8 cellular contexts compared by ENCODE assay signal in genomic region chr1:204493145-204493881, GRCh38. TPM values are rescaled to one million over a fixed set of nuclear protein-coding genes. Genes with fewer than 3 reads are reported as not detected.
DNase-seq lines count a peak whose midpoint lies in the region; ATAC-seq and TF ChIP-seq lines count a peak whose summit lies in the region.

No MANE protein-coding gene starts in this region.

- DNase-seq in COLO829 (ENCODE audit: low spot score) (peak; percentile 63), IMR-90 (peak; percentile 33), activated B cell treated with CpG ODN at 0.5 μM for 24 hours (no peak), fibroblast of mammary gland (ENCODE audit: low read depth) (peak; percentile 66), midbrain (lab: John Stamatoyannopoulos, UW) (no peak), dermis blood vessel endothelial cell (no peak)

- peak overlapping the region; percentile 97 for H3K4me3 Mint-ChIP-seq in activated B cell treated with CpG ODN at 0.5 μM for 24 hours
- H3K4me3 Mint-ChIP-seq in nephron = peak overlapping the region; percentile 89 to 95 (median 91)

- no peak overlapping the region; the same call in 1 of the 2 replicates for H2BK20ac ChIP-seq in IMR-90 (ENCODE audit: low read depth, low read length)

- H3K23ac ChIP-seq in IMR-90 (ENCODE audit: low read depth, low read length) = no peak overlapping the region

- dilution Hi-C loops in IMR-90 (cut with HindIII; ENCODE audit: low sequenced_read_pairs, unreplicated experiment) = no loop called here

- 0 out of 2 replicates have a peak overlapping the region, but pooled peaks have one; percentile 9 for H2AK5ac ChIP-seq in IMR-90 (ENCODE audit: low read depth, low read length)

- H3K4me1 ChIP-seq in IMR-90 (ENCODE audit: control insufficient read depth, insufficient read depth, low read length) = peaks cover 3% of the 10 kb centered on the region; the same call in 1 of the 2 replicates

- H3K27ac Mint-ChIP-seq in activated B cell treated with CpG ODN at 0.5 μM for 24 hours = peak overlapping the region; percentile 94
- H3K27ac Mint-ChIP-seq in nephron = peak overlapping the region; percentile 83 to 88 (median 85)

- H2AK9ac ChIP-seq in IMR-90 (replicated peaks; ENCODE audit: low read depth, low read length, poor library complexity) = peak overlapping the region; percentile 22

- CTCF ChIA-PET in IMR-90 (lab: Yijun Ruan, JAX) (interaction anchor here (0.6 to 3.8 kb wide), 6 partner anchors 10 to 314 kb away, joined by 3 to 22 read pairs (median 8); no protein-coding TSS in a partner anchor), activated B cell treated with CpG ODN at 0.5 μM for 24 hours (lab: Charles Lee) (interaction anchor here (1.0 to 19.8 kb wide), 11 partner anchors 8 to 54 kb away, joined by 3 to 1006 read pairs (median 5); partner anchors contain the start of gene MDM4)

- 0 out of 2 replicates have a peak overlapping the region, but pooled peaks have one; percentile 36 for H3K14ac ChIP-seq in IMR-90 (replicated peaks; ENCODE audit: low read depth, low read length)

- H3K79me1 ChIP-seq in IMR-90 (ENCODE audit: low read depth in 1 of 2, low read length in 2 of 2) = peaks cover 0 to 3% of the 10 kb centered on the region in 2 experiments; a peak in 2 of 4 replicates

- H3K4me3 ChIP-seq in IMR-90 (ENCODE audit: insufficient read depth, low read depth, low read length) (peak overlapping the region; percentile 72), fibroblast of mammary gland (ENCODE audit: control insufficient read depth, low read depth, low read length) (peak overlapping the region; percentile 58)

- H3K4me1 Mint-ChIP-seq in activated B cell treated with CpG ODN at 0.5 μM for 24 hours (peaks cover 79% of the 10 kb centered on the region), nephron (peaks cover 34% of the 10 kb centered on the region)

- no peak overlapping the region for H2BK120ac ChIP-seq in IMR-90 (ENCODE audit: low read depth, low read length)

- H3K56ac ChIP-seq in IMR-90 (ENCODE audit: extremely low read depth, insufficient read depth, low read length) = no peak overlapping the region

- H3K36me3 Mint-ChIP-seq in activated B cell treated with CpG ODN at 0.5 μM for 24 hours (ENCODE audit: low read depth) (peaks cover 33% of the 10 kb centered on the region), nephron (ENCODE audit: low read depth) (peaks cover 3% of the 10 kb centered on the region)

- peak overlapping the region; percentile 47 for H3K9ac ChIP-seq in IMR-90 (ENCODE audit: low read depth, low read length)

- H2AFZ ChIP-seq in IMR-90 (replicated peaks; ENCODE audit: low read length, poor library complexity) = peak overlapping the region; percentile 95

- TF ChIP-seq RAD21 in IMR-90 (IDR thresholded peaks at IDR 0.05; ENCODE audit: low read length) = no peak

- peak overlapping the region; percentile 68 for H3K4me2 ChIP-seq in IMR-90 (ENCODE audit: low read depth, low read length)

- H3K36me3 ChIP-seq in IMR-90 (ENCODE audit: control insufficient read depth, insufficient read depth, low read length) = no peaks in the 10 kb centered on the region

- no peaks in the 10 kb centered on the region; the same call in 1 of the 2 replicates for H3K9me1 ChIP-seq in IMR-90 (ENCODE audit: insufficient read depth, low read length)

- H4K20me1 ChIP-seq in IMR-90 (ENCODE audit: insufficient read depth, low read length) = no peaks in the 10 kb centered on the region; the same call in 1 of the 2 replicates

- TF ChIP-seq CTCF in IMR-90 (conservative IDR thresholded peaks at IDR 0.05; ENCODE audit: low read depth, low read length) = no peak
- no peak for TF ChIP-seq CTCF in activated B cell treated with CpG ODN at 0.5 μM for 24 hours (IDR thresholded peaks at IDR 0.05)
- no peak for TF ChIP-seq CTCF in fibroblast of mammary gland (conservative IDR thresholded peaks at IDR 0.05; ENCODE audit: control insufficient read depth, insufficient read depth, low read depth, low read length)
- TF ChIP-seq CTCF in nephron (IDR thresholded peaks at IDR 0.05; ENCODE audit: unreplicated experiment in 3 of 3) = no peak

- TF ChIP-seq POLR2A in IMR-90 (IDR thresholded peaks at IDR 0.05; ENCODE audit: low read depth, low read length) = no peak

- peak overlapping the region in 1 of 2 experiments; percentile 54; a peak in 2 of 4 replicates for H4K8ac ChIP-seq in IMR-90 (ENCODE audit: low read depth in 2 of 2, low read length in 2 of 2)

- H3K9me3 Mint-ChIP-seq in activated B cell treated with CpG ODN at 0.5 μM for 24 hours = no peaks in the 10 kb centered on the region
- no peaks in the 10 kb centered on the region for H3K9me3 Mint-ChIP-seq in nephron

- ATAC-seq in IMR-90 (ENCODE audit: low read depth) (peak; percentile 2), activated B cell treated with CpG ODN at 0.5 μM for 24 hours (ENCODE audit: low read depth) (no peak), HG02884 (IDR thresholded peaks at IDR 0.05; ENCODE audit: unreplicated experiment) (no peak)

- peak overlapping the region; percentile 67 for H3K27ac ChIP-seq in IMR-90 (ENCODE audit: insufficient read depth, low read length)

- intact Hi-C loops in IMR-90 (cut with micrococcal nuclease) = no loop called here
- intact Hi-C loops in activated B cell treated with CpG ODN at 0.5 μM for 24 hours (cut with micrococcal nuclease) = no loop called here

- H4K91ac ChIP-seq in IMR-90 (ENCODE audit: insufficient read depth, low read depth, low read length) = peak overlapping the region; percentile 69; the same call in 1 of the 2 replicates

- no peak overlapping the region; the same call in 1 of the 2 replicates for H3K18ac ChIP-seq in IMR-90 (ENCODE audit: low read depth, low read length)

- H3K9me3 ChIP-seq in IMR-90 (ENCODE audit: control insufficient read depth, insufficient read depth, low read length) = no peaks in the 10 kb centered on the region

- peak overlapping the region; percentile 55 for H3K4ac ChIP-seq in IMR-90 (ENCODE audit: low read depth, low read length)

- H4K5ac ChIP-seq in IMR-90 (ENCODE audit: low read depth, low read length) = no peak overlapping the region; the same call in 1 of the 2 replicates

- POLR2A ChIA-PET in IMR-90 (lab: Charles Lee; ENCODE audit: unreplicated experiment) (interaction anchor here (0.5 kb wide), 1 partner anchor 35 kb away, joined by 3 read pairs; no protein-coding TSS in a partner anchor), activated B cell treated with CpG ODN at 0.5 μM for 24 hours (lab: Charles Lee) (interaction anchor here (0.8 to 10.0 kb wide), 18 partner anchors 8 to 81 kb away, joined by 3 to 413 read pairs (median 13); partner anchors contain the start of genes MDM4 and PPP1R15B)

- H3K27me3 ChIP-seq in IMR-90 (ENCODE audit: control insufficient read depth, insufficient read depth, low read length) = peaks cover 17% of the 10 kb centered on the region; the same call in 1 of the 2 replicates

- H3K27me3 Mint-ChIP-seq in activated B cell treated with CpG ODN at 0.5 μM for 24 hours (no peaks in the 10 kb centered on the region), nephron (ENCODE audit: low read depth) (peaks cover 6% of the 10 kb centered on the region)

- 60% methylated on average over 1 of the region's 11 CpGs; no CpG with 5 or more reads in 1 of the 2 experiments for WGBS in IMR-90 (ENCODE audit: extremely low coverage in 2 of 2, insufficient read length in 1 of 2), 2 experiments

- H2BK5ac ChIP-seq in IMR-90 (ENCODE audit: low read depth, low read length, poor library complexity, severe bottlenecking) = no peak overlapping the region

- H2BK15ac ChIP-seq in IMR-90 (ENCODE audit: low read depth, low read length) = no peak overlapping the region

- in situ Hi-C loops in IMR-90 (cut with MboI; ENCODE audit: low sequenced_read_pairs) = no loop called here

- no TSS peak for BruUV-seq in IMR-90 (replicated peaks; lab: Mats Ljungman, UMichigan)

TF ChIP-seq in IMR-90, 13 proteins besides CTCF, POLR2A, EP300 and RAD21 (continues in another document):
- no peak for TF ChIP-seq CHD1 (IDR thresholded peaks at IDR 0.05; ENCODE audit: low read depth, low read length)
- no peak for TF ChIP-seq RFX5 (IDR thresholded peaks at IDR 0.05; ENCODE audit: low read depth, low read length)
- TF ChIP-seq FOS (IDR thresholded peaks at IDR 0.05; ENCODE audit: low read depth, low read length) = no peak
- TF ChIP-seq MAFK (IDR thresholded peaks at IDR 0.05; ENCODE audit: low read depth, low read length) = no peak
- TF ChIP-seq NFE2L2 (IDR thresholded peaks at IDR 0.05; ENCODE audit: low read depth, low read length) = no peak
- TF ChIP-seq SMC3 (IDR thresholded peaks at IDR 0.05; ENCODE audit: low read depth, low read length) = no peak
- TF ChIP-seq BHLHE40 (IDR thresholded peaks at IDR 0.05; ENCODE audit: low read depth, low read length) = no peak
- TF ChIP-seq MXI1 (IDR thresholded peaks at IDR 0.05; ENCODE audit: borderline replicate concordance, low read depth, low read length) = no peak
- TF ChIP-seq CEBPB (IDR thresholded peaks at IDR 0.05; ENCODE audit: low read depth, low read length) = no peak
- TF ChIP-seq USF2 (IDR thresholded peaks at IDR 0.05; ENCODE audit: low read depth, low read length) = no peak

RNA-seq across cellular contexts. Expression of gene PIK3C2B, which starts 1.3 kb away (rescaled TPM):
- total RNA-seq in IMR-90 (2012; rRNA removed) = 1.1 and 2.8 TPM in 2 replicates
- 2.9 and 4.3 TPM in 2 replicates for polyA plus RNA-seq in IMR-90 (2012; rRNA removed)
- 1.6 and 3.2 TPM in 2 replicates for polyA plus RNA-seq in IMR-90 (2012; cell fraction: cytosol; rRNA removed)
- 5.1 and 6.9 TPM in 2 replicates for polyA plus RNA-seq in IMR-90 (2012; cell fraction: nucleus; rRNA removed; ENCODE audit: low replicate concordance)
- 127 and 151 TPM in 2 replicates for total RNA-seq in activated B cell treated with CpG ODN at 0.5 μM for 24 hours
- 29.3 and 37.3 TPM in 2 replicates for total RNA-seq in dermis blood vessel endothelial cell

RNA-seq across cellular contexts. Expression of gene MDM4, which starts 22.9 kb away (rescaled TPM):
- total RNA-seq in IMR-90 (2012; rRNA removed) (19.2 and 20.1 TPM in 2 replicates), activated B cell treated with CpG ODN at 0.5 μM for 24 hours (221 and 264 TPM in 2 replicates), dermis blood vessel endothelial cell (19.3 and 30.8 TPM in 2 replicates)
- 3.7 and 7.4 TPM in 2 replicates for polyA plus RNA-seq in IMR-90 (2012; rRNA removed)
- polyA plus RNA-seq in IMR-90 (2012; cell fraction: cytosol; rRNA removed) = 0.76 and 1.6 TPM in 2 replicates
- polyA plus RNA-seq in IMR-90 (2012; cell fraction: nucleus; rRNA removed; ENCODE audit: low replicate concordance) = 9.4 and 42.7 TPM in 2 replicates

Comparison
In these comparisons a context has a peak if more than half of its experiments do, and no peak if none do; other contexts are left out.
1. DNase-seq: peak in COLO829 (single experiment), IMR-90 (single experiment) and fibroblast of mammary gland (single experiment); none in activated B cell treated with CpG ODN at 0.5 μM for 24 hours (single experiment), midbrain (single experiment) and dermis blood vessel endothelial cell (single experiment).